ENCODE assay signal across 17 cellular contexts in the genomic region with DNA sequence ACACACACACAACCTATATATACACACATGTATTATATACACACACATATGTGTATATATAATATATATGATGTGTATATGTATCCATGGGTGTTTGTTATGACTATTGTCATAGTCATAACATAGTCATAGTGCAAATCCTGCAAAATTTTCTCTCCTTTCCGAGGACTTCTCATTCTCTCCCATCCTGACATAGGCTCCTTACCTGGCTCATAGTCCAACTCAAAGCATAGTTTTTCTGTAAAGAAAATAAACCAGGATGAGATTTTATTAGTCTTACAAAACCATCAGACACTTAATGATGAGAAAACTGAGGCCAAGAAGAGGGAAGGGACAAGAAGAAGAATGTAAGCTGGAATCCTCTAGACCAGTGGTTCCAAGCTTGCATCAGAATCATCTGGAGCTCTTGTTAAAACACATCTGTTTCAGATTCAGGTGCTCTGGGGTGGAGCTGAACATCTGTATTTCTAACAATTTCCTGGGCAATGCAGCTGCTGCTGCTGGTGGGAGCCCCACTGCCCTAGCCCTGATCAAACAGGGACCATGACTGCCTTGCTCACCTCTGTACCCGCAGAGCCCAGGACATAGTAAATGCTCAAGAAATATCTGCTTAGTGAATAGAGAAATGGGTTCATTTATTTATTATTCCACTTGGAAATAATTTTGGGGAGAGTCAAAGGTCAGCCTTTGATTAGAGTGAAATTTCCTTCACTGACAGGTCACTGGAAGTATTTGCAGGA. TPM values are rescaled to one million over a fixed set of nuclear protein-coding genes. Genes with fewer than 3 reads are reported as not detected.
DNase-seq lines count a peak whose midpoint lies in the region; ATAC-seq and TF ChIP-seq lines count a peak whose summit lies in the region.
"Had no signal": no experiment of that assay in that cellular context is flagged by ENCODE, and none has a peak within 500 bp of the region (broad histone marks: within the 10 kb centered on the region; RNA-seq: fewer than 3 reads in every experiment).

No MANE protein-coding gene starts in this region.

- H3K4me1 Mint-ChIP-seq in stimulated activated effector memory CD8-positive, alpha-beta T cell treated with anti-CD3 and anti-CD28 coated beads, Interleukin-12 subunit alpha, Interleukin-12 subunit beta, amount 100 ng/mL, for 72 hours: peaks cover 11% of the 10 kb centered on the region
- H3K4me1 Mint-ChIP-seq: GM23338 had no signal

- TF ChIP-seq EP300 in esophagus muscularis mucosa (IDR thresholded peaks at IDR 0.05): no peak

- H3K4me3 ChIP-seq in esophagus muscularis mucosa: no peak overlapping the region
- H3K4me3 ChIP-seq: BLaER1, GM23338, heart left ventricle, SJSA1, tibial artery had no signal

- H3K36me3 Mint-ChIP-seq in stimulated activated effector memory CD8-positive, alpha-beta T cell treated with anti-CD3 and anti-CD28 coated beads, Interleukin-12 subunit alpha, Interleukin-12 subunit beta, amount 100 ng/mL, for 72 hours: no peaks in the 10 kb centered on the region

- TF ChIP-seq CTCF in RWPE1 (conservative IDR thresholded peaks at IDR 0.05; ENCODE audit: low read depth): no peak
- no peak for TF ChIP-seq CTCF in esophagus muscularis mucosa (IDR thresholded peaks at IDR 0.05)

- H3K27me3 ChIP-seq in esophagus muscularis mucosa: peaks cover 0 to 34% (median 0%) of the 10 kb centered on the region in 4 donors
- H3K27me3 ChIP-seq: BLaER1 had no signal

- CTCF ChIA-PET in RWPE1 (lab: Yijun Ruan, JAX): interaction anchor here (0.7 kb wide), 1 partner anchor 508 kb away, joined by 3 read pairs; no protein-coding TSS in a partner anchor

- no peak for TF ChIP-seq POLR2A in esophagus muscularis mucosa (IDR thresholded peaks at IDR 0.05; ENCODE audit: low read depth)

- H3K9me3 ChIP-seq in esophagus muscularis mucosa: no peaks in the 10 kb centered on the region
- H3K9me3 ChIP-seq: BLaER1, heart left ventricle, SJSA1, tibial artery had no signal

- H3K4me1 ChIP-seq in esophagus muscularis mucosa: peaks cover 6 to 10% (median 8%) of the 10 kb centered on the region in 4 donors

- no peak for DNase-seq in RWPE1 (ENCODE audit: low spot score)
- peak; percentile 62 for DNase-seq in esophagus muscularis mucosa (ENCODE audit: extremely low spot score)
- DNase-seq in stimulated activated effector memory CD8-positive, alpha-beta T cell treated with anti-CD3 and anti-CD28 coated beads, Interleukin-12 subunit alpha, Interleukin-12 subunit beta, amount 100 ng/mL, for 72 hours (ENCODE audit: low spot score in 2 of 2): peak in 1 of 2 donors; percentile 15
- DNase-seq in middle frontal gyrus (ENCODE audit: extremely low spot score, low spot score): no peak
- DNase-seq in C1 segment of cervical spinal cord (lab: John Stamatoyannopoulos, UW): no peak
- DNase-seq: DMS 273 treated with DMSO at 0.1 percent for 48 hours; NCI-H2107; NCI-H526; stimulated activated naive CD4-positive, alpha-beta T cell; T-helper 9 cell had no signal

- H3K27ac ChIP-seq in RWPE1: peak overlapping the region; percentile 59
- no peak overlapping the region for H3K27ac ChIP-seq in esophagus muscularis mucosa (replicated peaks in 1 of 4)
- H3K27ac ChIP-seq: BLaER1, SJSA1, tibial artery had no signal

- no peaks in the 10 kb centered on the region for H3K36me3 ChIP-seq in esophagus muscularis mucosa
- H3K36me3 ChIP-seq: BLaER1, heart left ventricle, SJSA1, tibial artery had no signal

- no peaks in the 10 kb centered on the region for H3K9me3 Mint-ChIP-seq in stimulated activated effector memory CD8-positive, alpha-beta T cell treated with anti-CD3 and anti-CD28 coated beads, Interleukin-12 subunit alpha, Interleukin-12 subunit beta, amount 100 ng/mL, for 72 hours
- H3K9me3 Mint-ChIP-seq: activated T-helper 17 cell treated with anti-CD3 and anti-CD28 coated beads, Interleukin-2, amount 50 U/mL, for 72 hours; GM23338 had no signal

- POLR2A ChIA-PET in RWPE1 (lab: Yijun Ruan, JAX; ENCODE audit: low non-redundant PET): no interaction called here

- no peak overlapping the region for H3K4me3 Mint-ChIP-seq in stimulated activated effector memory CD8-positive, alpha-beta T cell treated with anti-CD3 and anti-CD28 coated beads, Interleukin-12 subunit alpha, Interleukin-12 subunit beta, amount 100 ng/mL, for 72 hours
- H3K4me3 Mint-ChIP-seq: activated T-helper 17 cell treated with anti-CD3 and anti-CD28 coated beads, Interleukin-2, amount 50 U/mL, for 72 hours; GM23338 had no signal

- 76% methylated on average over 2 of the region's 2 CpGs for WGBS in esophagus muscularis mucosa

- H3K27ac Mint-ChIP-seq in stimulated activated effector memory CD8-positive, alpha-beta T cell treated with anti-CD3 and anti-CD28 coated beads, Interleukin-12 subunit alpha, Interleukin-12 subunit beta, amount 100 ng/mL, for 72 hours: peak overlapping the region; percentile 17
- H3K27ac Mint-ChIP-seq: activated T-helper 17 cell treated with anti-CD3 and anti-CD28 coated beads, Interleukin-2, amount 50 U/mL, for 72 hours; GM23338 had no signal

- ATAC-seq in stimulated activated effector memory CD8-positive, alpha-beta T cell treated with anti-CD3 and anti-CD28 coated beads, Interleukin-12 subunit alpha, Interleukin-12 subunit beta, amount 100 ng/mL, for 72 hours: no peak
- ATAC-seq: activated CD4-positive, CD25-positive, alpha-beta regulatory T cell treated with anti-CD3 and anti-CD28 coated beads, Interleukin-2, amount 50 U/mL, for 24 hours; activated T-helper 17 cell treated with anti-CD3 and anti-CD28 coated beads, Interleukin-2, amount 50 U/mL, for 72 hours; GM23338 had no signal

- intact Hi-C loops in esophagus muscularis mucosa (cut with DNase I): no loop called here

RNA-seq across cellular contexts. Expression of a gene that starts 5.3 kb away (rescaled TPM):
- total RNA-seq in esophagus muscularis mucosa: under 1 TPM in 3 of 4 donors, not detected in 1; 0.17 to 0.50 (median 0.42) TPM
- total RNA-seq: heart left ventricle, SJSA1 had no signal

RNA-seq across cellular contexts. Expression of a gene that starts 7.7 kb away (rescaled TPM):
- total RNA-seq in esophagus muscularis mucosa: under 1 TPM in 1 of 4 donors, not detected in 3; 0.42 TPM
- total RNA-seq: activated T-helper 17 cell treated with anti-CD3 and anti-CD28 coated beads, Interleukin-2, amount 50 U/mL, for 72 hours; heart left ventricle; SJSA1 had no signal

RNA-seq across cellular contexts. Expression of a gene that starts 19.8 kb away (rescaled TPM):
- total RNA-seq in esophagus muscularis mucosa: not detected
- total RNA-seq: activated T-helper 17 cell treated with anti-CD3 and anti-CD28 coated beads, Interleukin-2, amount 50 U/mL, for 72 hours; GM23338; heart left ventricle; SJSA1 had no signal

RNA-seq across cellular contexts. Expression of a gene that starts 42.8 kb away (rescaled TPM):
- 1 to 10 TPM in 1 of 4 donors, not detected in 3; 1.3 TPM for total RNA-seq in esophagus muscularis mucosa
- total RNA-seq: activated T-helper 17 cell treated with anti-CD3 and anti-CD28 coated beads, Interleukin-2, amount 50 U/mL, for 72 hours; GM23338; heart left ventricle; SJSA1 had no signal

RNA-seq across cellular contexts. Expression of a gene that starts 57.5 kb away (rescaled TPM):
- 10 to 100 TPM; 33.6 to 58.8 (median 46.3) TPM for total RNA-seq in esophagus muscularis mucosa
